In the genomic region with DNA sequence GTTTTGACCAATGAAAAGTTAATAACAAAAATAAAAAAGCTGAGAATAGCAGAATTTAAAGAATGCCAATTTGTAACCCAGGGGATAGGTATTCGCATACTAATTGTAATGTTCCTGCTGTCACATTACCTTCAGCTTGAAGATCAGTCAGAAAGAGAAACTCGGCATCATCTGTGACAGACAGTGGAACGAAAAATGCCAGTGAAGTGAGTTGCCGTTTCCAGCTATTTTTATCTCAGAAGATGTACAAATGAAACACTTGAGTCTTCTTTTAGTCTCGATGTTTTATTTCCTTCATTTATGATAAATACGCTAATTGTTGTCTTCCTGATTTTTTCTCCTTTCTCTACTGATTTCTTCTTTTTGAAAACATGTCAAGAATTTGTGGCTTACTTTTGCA, we compare ENCODE assay signal across 19 cellular contexts. TPM values are rescaled to one million over a fixed set of nuclear protein-coding genes. Genes with fewer than 3 reads are reported as not detected.
"Had no signal": no experiment of that assay in that cellular context is flagged by ENCODE, and none has a peak within 500 bp of the region (broad histone marks: within the 10 kb centered on the region; RNA-seq: fewer than 3 reads in every experiment).

No MANE protein-coding gene starts in this region.

- DNase-seq: activated B cell treated with CpG ODN at 0.5 μM for 24 hours; activated CD4-positive, alpha-beta T cell treated with anti-CD3 and anti-CD28 coated beads for 48 hours; activated CD8-positive, alpha-beta T cell treated with anti-CD3 and anti-CD28 coated beads for 36 hours; activated naive CD4-positive, alpha-beta T cell treated with anti-CD3 and anti-CD28 coated beads for 36 hours; activated T-cell treated with anti-CD3 and anti-CD28 coated beads, Interleukin-2, amount 50 U/mL, for 1 hour; body of pancreas; effector memory CD8-positive, alpha-beta T cell; esophagus squamous epithelium; immature natural killer cell; kidney glomerular epithelial cell; left ventricle myocardium inferior; mammary epithelial cell; naive thymus-derived CD8-positive, alpha-beta T cell; sigmoid colon; stimulated activated CD8-positive, alpha-beta memory T cell treated with anti-CD3 and anti-CD28 coated beads, Interleukin-4, amount 100 ng/mL, for 48 hours; stimulated activated naive CD4-positive, alpha-beta T cell treated with Interleukin-2 at 50 U/mL for 16 hours; tibial artery had no signal

- H3K36me3 ChIP-seq: esophagus squamous epithelium, left ventricle myocardium inferior, sigmoid colon, tibial artery had no signal

- H3K9me3 ChIP-seq: body of pancreas, esophagus squamous epithelium, sigmoid colon, tibial artery had no signal

- ATAC-seq: activated CD8-positive, alpha-beta T cell treated with anti-CD3 and anti-CD28 coated beads for 36 hours; activated T-helper 17 cell treated with anti-CD3 and anti-CD28 coated beads, Interleukin-2, amount 50 U/mL, for 72 hours; body of pancreas; effector memory CD8-positive, alpha-beta T cell; naive thymus-derived CD8-positive, alpha-beta T cell had no signal

- H3K27ac ChIP-seq: body of pancreas, esophagus squamous epithelium, left ventricle myocardium inferior, sigmoid colon, tibial artery had no signal

- H3K4me1 ChIP-seq: body of pancreas, esophagus squamous epithelium, left ventricle myocardium inferior, sigmoid colon, tibial artery had no signal

- H3K27me3 ChIP-seq: body of pancreas, esophagus squamous epithelium, sigmoid colon, tibial artery had no signal

- H3K4me3 ChIP-seq: body of pancreas, esophagus squamous epithelium, left ventricle myocardium inferior, sigmoid colon, tibial artery had no signal

RNA-seq across cellular contexts. Expression of a gene that starts 26.1 kb away (rescaled TPM):
- polyA plus RNA-seq: immature natural killer cell; mammary epithelial cell; naive thymus-derived CD8-positive, alpha-beta T cell; sigmoid colon; urinary bladder had no signal
